ENCODE assay signal across 1 cellular context in the genomic region with DNA sequence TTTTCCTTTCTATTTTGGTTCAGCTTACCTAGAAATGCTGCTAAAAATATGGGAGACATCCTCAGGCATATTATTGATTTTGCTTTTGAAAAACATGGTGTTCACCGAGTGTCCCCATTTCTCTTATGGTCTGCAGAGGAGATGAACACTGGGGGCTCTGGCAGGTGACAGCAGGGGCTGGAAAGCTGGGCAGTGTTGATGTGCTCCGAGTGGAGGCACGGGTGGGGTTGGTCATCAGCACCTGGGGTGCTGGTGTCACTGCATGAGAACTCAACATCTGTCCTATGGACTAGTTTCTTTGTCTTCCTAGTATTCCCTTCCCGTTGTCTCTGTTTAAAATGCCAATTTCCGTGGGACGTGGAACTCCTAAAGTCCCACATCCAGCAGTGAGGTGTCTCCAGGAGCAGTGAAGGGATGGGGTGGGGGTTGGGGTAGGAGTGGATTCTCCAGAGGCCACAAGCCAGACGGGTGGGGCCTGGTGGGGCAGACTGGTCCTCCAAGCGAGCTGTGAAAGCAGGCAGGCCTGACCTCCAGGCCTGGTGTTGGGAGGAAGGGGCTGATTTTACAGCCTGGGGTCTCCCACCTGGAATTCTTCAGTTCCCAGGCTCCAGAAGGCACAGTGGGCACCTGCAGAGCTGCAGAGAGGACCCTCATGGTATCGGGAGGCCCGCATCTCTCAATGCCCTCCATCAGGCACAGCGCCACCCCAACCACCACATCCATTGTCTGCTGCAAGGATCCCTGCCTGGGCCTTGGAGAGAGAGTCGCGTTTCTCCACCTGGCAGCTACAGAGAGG.
TF ChIP-seq lines count a peak whose summit lies in the region.

No MANE protein-coding gene starts in this region.

TF ChIP-seq in K562, 482 proteins besides CTCF, POLR2A, EP300 and RAD21 (continues in another document):
- no peak for TF ChIP-seq STAT5A (IDR thresholded peaks at IDR 0.05; ENCODE audit: borderline replicate concordance, low read length)
- TF ChIP-seq DNMT1 (IDR thresholded peaks at IDR 0.05): no peak
- no peak for TF ChIP-seq NEUROD1 (IDR thresholded peaks at IDR 0.05; ENCODE audit: borderline replicate concordance, low read depth, low read length, partially characterized antibody)
- TF ChIP-seq STAG1 (CRISPR knock-in tag; IDR thresholded peaks at IDR 0.05; ENCODE audit: borderline replicate concordance): peak; percentile 20; the same call in 1 of the 2 replicates
- TF ChIP-seq, protein P1, sequence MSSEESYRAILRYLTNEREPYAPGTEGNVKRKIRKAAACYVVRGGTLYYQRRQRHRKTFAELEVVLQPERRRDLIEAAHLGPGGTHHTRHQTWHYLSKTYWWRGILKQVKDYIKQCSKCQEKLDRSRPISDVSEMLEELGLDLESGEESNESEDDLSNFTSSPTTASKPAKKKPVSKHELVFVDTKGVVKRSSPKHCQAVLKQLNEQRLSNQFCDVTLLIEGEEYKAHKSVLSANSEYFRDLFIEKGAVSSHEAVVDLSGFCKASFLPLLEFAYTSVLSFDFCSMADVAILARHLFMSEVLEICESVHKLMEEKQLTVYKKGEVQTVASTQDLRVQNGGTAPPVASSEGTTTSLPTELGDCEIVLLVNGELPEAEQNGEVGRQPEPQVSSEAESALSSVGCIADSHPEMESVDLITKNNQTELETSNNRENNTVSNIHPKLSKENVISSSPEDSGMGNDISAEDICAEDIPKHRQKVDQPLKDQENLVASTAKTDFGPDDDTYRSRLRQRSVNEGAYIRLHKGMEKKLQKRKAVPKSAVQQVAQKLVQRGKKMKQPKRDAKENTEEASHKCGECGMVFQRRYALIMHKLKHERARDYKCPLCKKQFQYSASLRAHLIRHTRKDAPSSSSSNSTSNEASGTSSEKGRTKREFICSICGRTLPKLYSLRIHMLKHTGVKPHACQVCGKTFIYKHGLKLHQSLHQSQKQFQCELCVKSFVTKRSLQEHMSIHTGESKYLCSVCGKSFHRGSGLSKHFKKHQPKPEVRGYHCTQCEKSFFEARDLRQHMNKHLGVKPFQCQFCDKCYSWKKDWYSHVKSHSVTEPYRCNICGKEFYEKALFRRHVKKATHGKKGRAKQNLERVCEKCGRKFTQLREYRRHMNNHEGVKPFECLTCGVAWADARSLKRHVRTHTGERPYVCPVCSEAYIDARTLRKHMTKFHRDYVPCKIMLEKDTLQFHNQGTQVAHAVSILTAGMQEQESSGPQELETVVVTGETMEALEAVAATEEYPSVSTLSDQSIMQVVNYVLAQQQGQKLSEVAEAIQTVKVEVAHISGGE (CRISPR knock-in tag; IDR thresholded peaks at IDR 0.05): no peak
- no peak for TF ChIP-seq CREB1 (IDR thresholded peaks at IDR 0.05)
- TF ChIP-seq CREB1 (CRISPR knock-in tag; IDR thresholded peaks at IDR 0.05): 0 out of 2 replicates have a peak, but pooled peaks have one; percentile 12
- TF ChIP-seq, protein P2, sequence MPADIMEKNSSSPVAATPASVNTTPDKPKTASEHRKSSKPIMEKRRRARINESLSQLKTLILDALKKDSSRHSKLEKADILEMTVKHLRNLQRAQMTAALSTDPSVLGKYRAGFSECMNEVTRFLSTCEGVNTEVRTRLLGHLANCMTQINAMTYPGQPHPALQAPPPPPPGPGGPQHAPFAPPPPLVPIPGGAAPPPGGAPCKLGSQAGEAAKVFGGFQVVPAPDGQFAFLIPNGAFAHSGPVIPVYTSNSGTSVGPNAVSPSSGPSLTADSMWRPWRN (IDR thresholded peaks at IDR 0.05; ENCODE audit: low read depth): no peak
- no peak for TF ChIP-seq KLF1 (tag; IDR thresholded peaks at IDR 0.05)
- TF ChIP-seq, protein P3, sequence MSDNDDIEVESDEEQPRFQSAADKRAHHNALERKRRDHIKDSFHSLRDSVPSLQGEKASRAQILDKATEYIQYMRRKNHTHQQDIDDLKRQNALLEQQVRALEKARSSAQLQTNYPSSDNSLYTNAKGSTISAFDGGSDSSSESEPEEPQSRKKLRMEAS (CRISPR knock-in tag; IDR thresholded peaks at IDR 0.05): peak; percentile 58; the same call in 1 of the 2 replicates
- no peak for TF ChIP-seq EP400 (IDR thresholded peaks at IDR 0.05)
- no peak for TF ChIP-seq NR1H2 (CRISPR knock-in tag; IDR thresholded peaks at IDR 0.05)
- peak; percentile 74; the same call in 1 of the 2 replicates for TF ChIP-seq CAMTA2 (CRISPR knock-in tag; conservative IDR thresholded peaks at IDR 0.05)
- no peak for TF ChIP-seq NELFE (IDR thresholded peaks at IDR 0.05; ENCODE audit: insufficient read depth, insufficient read length)
- peak; percentile 69; the same call in 1 of the 2 replicates for TF ChIP-seq FOXP1 (CRISPR knock-in tag; IDR thresholded peaks at IDR 0.05)
- TF ChIP-seq, protein P4, sequence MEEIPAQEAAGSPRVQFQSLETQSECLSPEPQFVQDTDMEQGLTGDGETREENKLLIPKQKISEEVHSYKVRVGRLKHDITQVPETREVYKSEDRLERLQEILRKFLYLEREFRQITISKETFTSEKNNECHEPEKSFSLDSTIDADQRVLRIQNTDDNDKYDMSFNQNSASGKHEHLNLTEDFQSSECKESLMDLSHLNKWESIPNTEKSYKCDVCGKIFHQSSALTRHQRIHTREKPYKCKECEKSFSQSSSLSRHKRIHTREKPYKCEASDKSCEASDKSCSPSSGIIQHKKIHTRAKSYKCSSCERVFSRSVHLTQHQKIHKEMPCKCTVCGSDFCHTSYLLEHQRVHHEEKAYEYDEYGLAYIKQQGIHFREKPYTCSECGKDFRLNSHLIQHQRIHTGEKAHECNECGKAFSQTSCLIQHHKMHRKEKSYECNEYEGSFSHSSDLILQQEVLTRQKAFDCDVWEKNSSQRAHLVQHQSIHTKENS (CRISPR knock-in tag; IDR thresholded peaks at IDR 0.05): no peak
- TF ChIP-seq ZNF263 (CRISPR knock-in tag; IDR thresholded peaks at IDR 0.05; ENCODE audit: borderline replicate concordance): no peak
- no peak for TF ChIP-seq MIER1 (IDR thresholded peaks at IDR 0.05; ENCODE audit: low read depth)
- TF ChIP-seq RBM39 (optimal IDR thresholded peaks at IDR 0.05; ENCODE audit: low read depth, low read length): no peak
- no peak for TF ChIP-seq BRD9 (IDR thresholded peaks at IDR 0.05; ENCODE audit: low read depth, partially characterized antibody)
- TF ChIP-seq ZC3H4 (CRISPR knock-in tag; IDR thresholded peaks at IDR 0.05; ENCODE audit: borderline replicate concordance): peak; percentile 87; the same call in 1 of the 2 replicates
- 0 out of 2 replicates have a peak, but pooled peaks have one; percentile 5 for TF ChIP-seq ZBTB17 (CRISPR knock-in tag; IDR thresholded peaks at IDR 0.05)
- peak in 1 of 2 experiments; percentile 57; a peak in 2 of 4 replicates for TF ChIP-seq TEAD1 (CRISPR knock-in tag; IDR thresholded peaks at IDR 0.05)
- TF ChIP-seq, protein P5, sequence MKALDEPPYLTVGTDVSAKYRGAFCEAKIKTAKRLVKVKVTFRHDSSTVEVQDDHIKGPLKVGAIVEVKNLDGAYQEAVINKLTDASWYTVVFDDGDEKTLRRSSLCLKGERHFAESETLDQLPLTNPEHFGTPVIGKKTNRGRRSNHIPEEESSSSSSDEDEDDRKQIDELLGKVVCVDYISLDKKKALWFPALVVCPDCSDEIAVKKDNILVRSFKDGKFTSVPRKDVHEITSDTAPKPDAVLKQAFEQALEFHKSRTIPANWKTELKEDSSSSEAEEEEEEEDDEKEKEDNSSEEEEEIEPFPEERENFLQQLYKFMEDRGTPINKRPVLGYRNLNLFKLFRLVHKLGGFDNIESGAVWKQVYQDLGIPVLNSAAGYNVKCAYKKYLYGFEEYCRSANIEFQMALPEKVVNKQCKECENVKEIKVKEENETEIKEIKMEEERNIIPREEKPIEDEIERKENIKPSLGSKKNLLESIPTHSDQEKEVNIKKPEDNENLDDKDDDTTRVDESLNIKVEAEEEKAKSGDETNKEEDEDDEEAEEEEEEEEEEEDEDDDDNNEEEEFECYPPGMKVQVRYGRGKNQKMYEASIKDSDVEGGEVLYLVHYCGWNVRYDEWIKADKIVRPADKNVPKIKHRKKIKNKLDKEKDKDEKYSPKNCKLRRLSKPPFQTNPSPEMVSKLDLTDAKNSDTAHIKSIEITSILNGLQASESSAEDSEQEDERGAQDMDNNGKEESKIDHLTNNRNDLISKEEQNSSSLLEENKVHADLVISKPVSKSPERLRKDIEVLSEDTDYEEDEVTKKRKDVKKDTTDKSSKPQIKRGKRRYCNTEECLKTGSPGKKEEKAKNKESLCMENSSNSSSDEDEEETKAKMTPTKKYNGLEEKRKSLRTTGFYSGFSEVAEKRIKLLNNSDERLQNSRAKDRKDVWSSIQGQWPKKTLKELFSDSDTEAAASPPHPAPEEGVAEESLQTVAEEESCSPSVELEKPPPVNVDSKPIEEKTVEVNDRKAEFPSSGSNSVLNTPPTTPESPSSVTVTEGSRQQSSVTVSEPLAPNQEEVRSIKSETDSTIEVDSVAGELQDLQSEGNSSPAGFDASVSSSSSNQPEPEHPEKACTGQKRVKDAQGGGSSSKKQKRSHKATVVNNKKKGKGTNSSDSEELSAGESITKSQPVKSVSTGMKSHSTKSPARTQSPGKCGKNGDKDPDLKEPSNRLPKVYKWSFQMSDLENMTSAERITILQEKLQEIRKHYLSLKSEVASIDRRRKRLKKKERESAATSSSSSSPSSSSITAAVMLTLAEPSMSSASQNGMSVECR (CRISPR knock-in tag; IDR thresholded peaks at IDR 0.05): peak; percentile 40; the same call in 1 of the 2 replicates
- TF ChIP-seq RFX5 (IDR thresholded peaks at IDR 0.05; ENCODE audit: low read depth, low read length): no peak
- no peak for TF ChIP-seq ZNF212 (CRISPR knock-in tag; IDR thresholded peaks at IDR 0.05)
- no peak for TF ChIP-seq NRF1 (conservative IDR thresholded peaks at IDR 0.05 in 1 of 2, IDR thresholded peaks at IDR 0.05 in 1 of 2)
- TF ChIP-seq STAT5B (CRISPR knock-in tag; IDR thresholded peaks at IDR 0.05): no peak
- no peak for TF ChIP-seq TCF3 (CRISPR knock-in tag; IDR thresholded peaks at IDR 0.05)
- TF ChIP-seq, protein P6, sequence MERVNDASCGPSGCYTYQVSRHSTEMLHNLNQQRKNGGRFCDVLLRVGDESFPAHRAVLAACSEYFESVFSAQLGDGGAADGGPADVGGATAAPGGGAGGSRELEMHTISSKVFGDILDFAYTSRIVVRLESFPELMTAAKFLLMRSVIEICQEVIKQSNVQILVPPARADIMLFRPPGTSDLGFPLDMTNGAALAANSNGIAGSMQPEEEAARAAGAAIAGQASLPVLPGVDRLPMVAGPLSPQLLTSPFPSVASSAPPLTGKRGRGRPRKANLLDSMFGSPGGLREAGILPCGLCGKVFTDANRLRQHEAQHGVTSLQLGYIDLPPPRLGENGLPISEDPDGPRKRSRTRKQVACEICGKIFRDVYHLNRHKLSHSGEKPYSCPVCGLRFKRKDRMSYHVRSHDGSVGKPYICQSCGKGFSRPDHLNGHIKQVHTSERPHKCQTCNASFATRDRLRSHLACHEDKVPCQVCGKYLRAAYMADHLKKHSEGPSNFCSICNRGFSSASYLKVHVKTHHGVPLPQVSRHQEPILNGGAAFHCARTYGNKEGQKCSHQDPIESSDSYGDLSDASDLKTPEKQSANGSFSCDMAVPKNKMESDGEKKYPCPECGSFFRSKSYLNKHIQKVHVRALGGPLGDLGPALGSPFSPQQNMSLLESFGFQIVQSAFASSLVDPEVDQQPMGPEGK (CRISPR knock-in tag; IDR thresholded peaks at IDR 0.05; ENCODE audit: borderline replicate concordance): no peak
- TF ChIP-seq, protein P7, sequence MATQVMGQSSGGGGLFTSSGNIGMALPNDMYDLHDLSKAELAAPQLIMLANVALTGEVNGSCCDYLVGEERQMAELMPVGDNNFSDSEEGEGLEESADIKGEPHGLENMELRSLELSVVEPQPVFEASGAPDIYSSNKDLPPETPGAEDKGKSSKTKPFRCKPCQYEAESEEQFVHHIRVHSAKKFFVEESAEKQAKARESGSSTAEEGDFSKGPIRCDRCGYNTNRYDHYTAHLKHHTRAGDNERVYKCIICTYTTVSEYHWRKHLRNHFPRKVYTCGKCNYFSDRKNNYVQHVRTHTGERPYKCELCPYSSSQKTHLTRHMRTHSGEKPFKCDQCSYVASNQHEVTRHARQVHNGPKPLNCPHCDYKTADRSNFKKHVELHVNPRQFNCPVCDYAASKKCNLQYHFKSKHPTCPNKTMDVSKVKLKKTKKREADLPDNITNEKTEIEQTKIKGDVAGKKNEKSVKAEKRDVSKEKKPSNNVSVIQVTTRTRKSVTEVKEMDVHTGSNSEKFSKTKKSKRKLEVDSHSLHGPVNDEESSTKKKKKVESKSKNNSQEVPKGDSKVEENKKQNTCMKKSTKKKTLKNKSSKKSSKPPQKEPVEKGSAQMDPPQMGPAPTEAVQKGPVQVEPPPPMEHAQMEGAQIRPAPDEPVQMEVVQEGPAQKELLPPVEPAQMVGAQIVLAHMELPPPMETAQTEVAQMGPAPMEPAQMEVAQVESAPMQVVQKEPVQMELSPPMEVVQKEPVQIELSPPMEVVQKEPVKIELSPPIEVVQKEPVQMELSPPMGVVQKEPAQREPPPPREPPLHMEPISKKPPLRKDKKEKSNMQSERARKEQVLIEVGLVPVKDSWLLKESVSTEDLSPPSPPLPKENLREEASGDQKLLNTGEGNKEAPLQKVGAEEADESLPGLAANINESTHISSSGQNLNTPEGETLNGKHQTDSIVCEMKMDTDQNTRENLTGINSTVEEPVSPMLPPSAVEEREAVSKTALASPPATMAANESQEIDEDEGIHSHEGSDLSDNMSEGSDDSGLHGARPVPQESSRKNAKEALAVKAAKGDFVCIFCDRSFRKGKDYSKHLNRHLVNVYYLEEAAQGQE (CRISPR knock-in tag; IDR thresholded peaks at IDR 0.05; ENCODE audit: low read depth): no peak
- TF ChIP-seq, protein P8, sequence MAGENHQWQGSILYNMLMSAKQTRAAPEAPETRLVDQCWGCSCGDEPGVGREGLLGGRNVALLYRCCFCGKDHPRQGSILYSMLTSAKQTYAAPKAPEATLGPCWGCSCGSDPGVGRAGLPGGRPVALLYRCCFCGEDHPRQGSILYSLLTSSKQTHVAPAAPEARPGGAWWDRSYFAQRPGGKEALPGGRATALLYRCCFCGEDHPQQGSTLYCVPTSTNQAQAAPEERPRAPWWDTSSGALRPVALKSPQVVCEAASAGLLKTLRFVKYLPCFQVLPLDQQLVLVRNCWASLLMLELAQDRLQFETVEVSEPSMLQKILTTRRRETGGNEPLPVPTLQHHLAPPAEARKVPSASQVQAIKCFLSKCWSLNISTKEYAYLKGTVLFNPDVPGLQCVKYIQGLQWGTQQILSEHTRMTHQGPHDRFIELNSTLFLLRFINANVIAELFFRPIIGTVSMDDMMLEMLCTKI (IDR thresholded peaks at IDR 0.05; ENCODE audit: partially characterized antibody): no peak
- TF ChIP-seq, protein P9, sequence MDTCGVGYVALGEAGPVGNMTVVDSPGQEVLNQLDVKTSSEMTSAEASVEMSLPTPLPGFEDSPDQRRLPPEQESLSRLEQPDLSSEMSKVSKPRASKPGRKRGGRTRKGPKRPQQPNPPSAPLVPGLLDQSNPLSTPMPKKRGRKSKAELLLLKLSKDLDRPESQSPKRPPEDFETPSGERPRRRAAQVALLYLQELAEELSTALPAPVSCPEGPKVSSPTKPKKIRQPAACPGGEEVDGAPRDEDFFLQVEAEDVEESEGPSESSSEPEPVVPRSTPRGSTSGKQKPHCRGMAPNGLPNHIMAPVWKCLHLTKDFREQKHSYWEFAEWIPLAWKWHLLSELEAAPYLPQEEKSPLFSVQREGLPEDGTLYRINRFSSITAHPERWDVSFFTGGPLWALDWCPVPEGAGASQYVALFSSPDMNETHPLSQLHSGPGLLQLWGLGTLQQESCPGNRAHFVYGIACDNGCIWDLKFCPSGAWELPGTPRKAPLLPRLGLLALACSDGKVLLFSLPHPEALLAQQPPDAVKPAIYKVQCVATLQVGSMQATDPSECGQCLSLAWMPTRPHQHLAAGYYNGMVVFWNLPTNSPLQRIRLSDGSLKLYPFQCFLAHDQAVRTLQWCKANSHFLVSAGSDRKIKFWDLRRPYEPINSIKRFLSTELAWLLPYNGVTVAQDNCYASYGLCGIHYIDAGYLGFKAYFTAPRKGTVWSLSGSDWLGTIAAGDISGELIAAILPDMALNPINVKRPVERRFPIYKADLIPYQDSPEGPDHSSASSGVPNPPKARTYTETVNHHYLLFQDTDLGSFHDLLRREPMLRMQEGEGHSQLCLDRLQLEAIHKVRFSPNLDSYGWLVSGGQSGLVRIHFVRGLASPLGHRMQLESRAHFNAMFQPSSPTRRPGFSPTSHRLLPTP (IDR thresholded peaks at IDR 0.05; ENCODE audit: borderline replicate concordance, extremely low read depth, insufficient read length): no peak
- TF ChIP-seq KAT7 (CRISPR knock-in tag; IDR thresholded peaks at IDR 0.05; ENCODE audit: borderline replicate concordance): peak; percentile 51
